Comparison of ENCODE assay signal across 8 cellular contexts in genomic region chr3:98522538-98523281, GRCh38. TPM values are rescaled to one million over a fixed set of nuclear protein-coding genes. Genes with fewer than 3 reads are reported as not detected.
DNase-seq lines count a peak whose midpoint lies in the region; ATAC-seq and TF ChIP-seq lines count a peak whose summit lies in the region.

Gene CLDND1 (minus strand): TSS chr3:98522902. CDS start chr3:98521424, 1,478 bp downstream.

- H3K36me3 Mint-ChIP-seq in activated naive CD4-positive, alpha-beta T cell treated with anti-CD3 and anti-CD28 coated beads, Interleukin-2, amount 50 U/mL, for 24 hours: peaks cover 31% of the 10 kb centered on the region

- no peaks in the 10 kb centered on the region for H3K27me3 ChIP-seq in GM06990 (replicated peaks; ENCODE audit: control insufficient read depth, insufficient read depth, low read length)
- no peaks in the 10 kb centered on the region for H3K27me3 ChIP-seq in suprapubic skin

- no peaks in the 10 kb centered on the region for H3K9me3 Mint-ChIP-seq in activated naive CD4-positive, alpha-beta T cell treated with anti-CD3 and anti-CD28 coated beads, Interleukin-2, amount 50 U/mL, for 24 hours

- H3K4me1 Mint-ChIP-seq in activated naive CD4-positive, alpha-beta T cell treated with anti-CD3 and anti-CD28 coated beads, Interleukin-2, amount 50 U/mL, for 24 hours: peaks cover 47% of the 10 kb centered on the region

- peak within 1 kb of the TSS; percentile 80 for H3K4me3 ChIP-seq in GM06990 (replicated peaks; ENCODE audit: low read depth, low read length)
- peak within 1 kb of the TSS; percentile 83 for H3K4me3 ChIP-seq in suprapubic skin

- H3K36me3 ChIP-seq in GM06990 (ENCODE audit: control insufficient read depth, insufficient read depth, low read length) (peaks cover 2% of the 10 kb centered on the region), suprapubic skin (peaks cover 7% of the 10 kb centered on the region)

- H3K4me3 Mint-ChIP-seq in activated naive CD4-positive, alpha-beta T cell treated with anti-CD3 and anti-CD28 coated beads, Interleukin-2, amount 50 U/mL, for 24 hours: peak within 1 kb of the TSS; percentile 99

- DNase-seq in GM06990 (ENCODE audit: extremely low read depth, insufficient read length) (peak; percentile 100), NCI-H1092 (lab: John Stamatoyannopoulos, UW) (peak; percentile 90), globus pallidus (ENCODE audit: low spot score) (peak; percentile 99), nucleus accumbens (lab: John Stamatoyannopoulos, UW) (peak; percentile 80 to 99 (median 97)), suprapubic skin (ENCODE audit: low spot score in 2 of 2) (peak; percentile 97 to 98)

- TF ChIP-seq CTCF in GM06990 (IDR thresholded peaks at IDR 0.05; ENCODE audit: insufficient read depth, low read length, poor library complexity, severe bottlenecking) (no peak), suprapubic skin (IDR thresholded peaks at IDR 0.05) (no peak)

- H3K4me1 ChIP-seq in suprapubic skin: peaks cover 26% of the 10 kb centered on the region

- WGBS in suprapubic skin: 0% methylated on average over 31 of the region's 63 CpGs

- H3K27me3 Mint-ChIP-seq in activated naive CD4-positive, alpha-beta T cell treated with anti-CD3 and anti-CD28 coated beads, Interleukin-2, amount 50 U/mL, for 24 hours: no peaks in the 10 kb centered on the region

- H3K27ac ChIP-seq in suprapubic skin: peak within 1 kb of the TSS; percentile 97

- no peaks in the 10 kb centered on the region for H3K9me3 ChIP-seq in suprapubic skin

- peak in 1 of 2 donors; percentile 79 for TF ChIP-seq POLR2A in suprapubic skin (IDR thresholded peaks at IDR 0.05)

- peak within 1 kb of the TSS; percentile 99 for H3K27ac Mint-ChIP-seq in activated naive CD4-positive, alpha-beta T cell treated with anti-CD3 and anti-CD28 coated beads, Interleukin-2, amount 50 U/mL, for 24 hours

- ATAC-seq in HG02588 (IDR thresholded peaks at IDR 0.05; ENCODE audit: unreplicated experiment) (peak; percentile 87), SK-N-SH treated with all-trans-retinoic acid at 6 μM for 48 hours (peak; percentile 99)

- no peak for TF ChIP-seq EP300 in suprapubic skin (IDR thresholded peaks at IDR 0.05)

TF ChIP-seq in SK-N-SH treated with all-trans-retinoic acid at 6 μM for 48 hours, 23 proteins besides CTCF, POLR2A, EP300 and RAD21:
- no peak for TF ChIP-seq PATZ1 (CRISPR knock-in tag; IDR thresholded peaks at IDR 0.05; ENCODE audit: borderline replicate concordance)
- 0 out of 2 replicates have a peak, but pooled peaks have one; percentile 27 for TF ChIP-seq ESRRG (CRISPR knock-in tag; IDR thresholded peaks at IDR 0.05)
- TF ChIP-seq BACH2 (CRISPR knock-in tag; IDR thresholded peaks at IDR 0.05; ENCODE audit: borderline replicate concordance): no peak
- no peak for TF ChIP-seq CSDC2 (CRISPR knock-in tag; IDR thresholded peaks at IDR 0.05)
- TF ChIP-seq ZNF565 (CRISPR knock-in tag; conservative IDR thresholded peaks at IDR 0.05; ENCODE audit: low read depth): no peak
- TF ChIP-seq ZFP30 (CRISPR knock-in tag; IDR thresholded peaks at IDR 0.05): no peak
- TF ChIP-seq ZC3H10 (CRISPR knock-in tag; IDR thresholded peaks at IDR 0.05): peak; percentile 28; the same call in 1 of the 2 replicates
- TF ChIP-seq ZNF8 (CRISPR knock-in tag; IDR thresholded peaks at IDR 0.05): no peak
- TF ChIP-seq TCF4 (CRISPR knock-in tag; IDR thresholded peaks at IDR 0.05; ENCODE audit: borderline replicate concordance): no peak
- TF ChIP-seq OSR1 (CRISPR knock-in tag; IDR thresholded peaks at IDR 0.05): no peak
- TF ChIP-seq ZNF70 (CRISPR knock-in tag; IDR thresholded peaks at IDR 0.05): no peak
- peak; percentile 92 for TF ChIP-seq ZFP3 (CRISPR knock-in tag; IDR thresholded peaks at IDR 0.05)
- TF ChIP-seq SNAI2 (CRISPR knock-in tag; IDR thresholded peaks at IDR 0.05): no peak
- TF ChIP-seq TSHZ2 (CRISPR knock-in tag; IDR thresholded peaks at IDR 0.05): no peak

RNA-seq across cellular contexts. Expression of gene CLDND1, which starts in this region (rescaled TPM):
- total RNA-seq in suprapubic skin: 100 to 1,000 TPM; 137 to 319 (median 159) TPM

Comparison
In these comparisons a context has a peak if more than half of its experiments do, and no peak if none do; other contexts are left out.
1. Peak in every context shown above with its lines: DNase-seq, ATAC-seq, H3K4me3 ChIP-seq and H3K27ac ChIP-seq.